ENCODE assay signal across 8 cellular contexts in the genomic region with DNA sequence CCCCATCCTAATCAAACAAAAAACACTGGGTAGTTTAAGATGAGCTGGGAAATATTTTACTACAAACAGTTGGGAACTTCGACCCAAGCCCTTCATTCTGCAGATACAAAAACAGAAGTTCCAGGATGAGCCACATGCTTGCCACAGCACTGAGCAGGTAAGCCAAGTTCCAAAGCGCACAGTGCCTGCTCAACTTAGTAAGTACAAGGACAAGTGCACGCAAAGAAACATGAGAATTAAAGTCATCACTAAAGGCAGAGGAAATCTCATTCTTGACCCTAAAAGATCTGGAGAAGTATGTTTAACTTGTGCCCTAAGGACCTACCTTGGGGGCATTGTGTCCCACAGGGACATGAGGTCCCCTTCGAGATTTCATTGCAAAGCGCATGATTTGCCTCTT. TPM values are rescaled to one million over a fixed set of nuclear protein-coding genes. Genes with fewer than 3 reads are reported as not detected.
DNase-seq lines count a peak whose midpoint lies in the region; ATAC-seq and TF ChIP-seq lines count a peak whose summit lies in the region.

No MANE protein-coding gene starts in this region.

- H3K4me3 Mint-ChIP-seq in HFFc6 = peak overlapping the region; percentile 96
- H3K4me3 Mint-ChIP-seq in activated naive CD8-positive, alpha-beta T cell = peak overlapping the region; percentile 98
- H3K4me3 Mint-ChIP-seq in stimulated activated memory B cell treated with anti-CD40 and anti-IgM and Interleukin-4, amounts not matched to agents 10 μg/mL and 1 μg/mL and 100 μg/mL, for 72 hours = peak overlapping the region; percentile 91

- no peak for ATAC-seq in stimulated activated memory B cell treated with anti-CD40 and anti-IgM and Interleukin-4, amounts not matched to agents 10 μg/mL and 1 μg/mL and 100 μg/mL, for 72 hours
- no peak for ATAC-seq in HG03521 (IDR thresholded peaks at IDR 0.05; ENCODE audit: unreplicated experiment)
- no peak for ATAC-seq in HG02763 (IDR thresholded peaks at IDR 0.05; ENCODE audit: unreplicated experiment)

- H3K36me3 Mint-ChIP-seq in HFFc6 (ENCODE audit: low read depth) = peaks cover 62% of the 10 kb centered on the region
- peaks cover 20% of the 10 kb centered on the region for H3K36me3 Mint-ChIP-seq in activated naive CD8-positive, alpha-beta T cell
- H3K36me3 Mint-ChIP-seq in stimulated activated memory B cell treated with anti-CD40 and anti-IgM and Interleukin-4, amounts not matched to agents 10 μg/mL and 1 μg/mL and 100 μg/mL, for 72 hours = peaks cover 31% of the 10 kb centered on the region

- no peak for TF ChIP-seq CTCF in HFFc6 (IDR thresholded peaks at IDR 0.05)

- no peaks in the 10 kb centered on the region; the same call in 1 of the 2 replicates for H3K9me3 Mint-ChIP-seq in HFFc6
- no peaks in the 10 kb centered on the region for H3K9me3 Mint-ChIP-seq in activated naive CD8-positive, alpha-beta T cell (ENCODE audit: low read depth)
- H3K9me3 Mint-ChIP-seq in stimulated activated memory B cell treated with anti-CD40 and anti-IgM and Interleukin-4, amounts not matched to agents 10 μg/mL and 1 μg/mL and 100 μg/mL, for 72 hours = no peaks in the 10 kb centered on the region

- H3K27ac Mint-ChIP-seq in HFFc6 = peak overlapping the region; percentile 98
- H3K27ac Mint-ChIP-seq in activated naive CD8-positive, alpha-beta T cell = peak overlapping the region; percentile 99
- H3K27ac Mint-ChIP-seq in stimulated activated memory B cell treated with anti-CD40 and anti-IgM and Interleukin-4, amounts not matched to agents 10 μg/mL and 1 μg/mL and 100 μg/mL, for 72 hours = peak overlapping the region; percentile 97

- peaks cover 3% of the 10 kb centered on the region for H3K27me3 Mint-ChIP-seq in HFFc6 (ENCODE audit: insufficient read depth)
- H3K27me3 Mint-ChIP-seq in activated naive CD8-positive, alpha-beta T cell = no peaks in the 10 kb centered on the region
- H3K27me3 Mint-ChIP-seq in stimulated activated memory B cell treated with anti-CD40 and anti-IgM and Interleukin-4, amounts not matched to agents 10 μg/mL and 1 μg/mL and 100 μg/mL, for 72 hours = no peaks in the 10 kb centered on the region

- peaks cover 42% of the 10 kb centered on the region for H3K4me1 Mint-ChIP-seq in HFFc6 (ENCODE audit: low read depth)
- H3K4me1 Mint-ChIP-seq in activated naive CD8-positive, alpha-beta T cell (ENCODE audit: low read depth) = peaks cover 55% of the 10 kb centered on the region
- H3K4me1 Mint-ChIP-seq in stimulated activated memory B cell treated with anti-CD40 and anti-IgM and Interleukin-4, amounts not matched to agents 10 μg/mL and 1 μg/mL and 100 μg/mL, for 72 hours = peaks cover 54% of the 10 kb centered on the region

- DNase-seq in Ammon's horn (ENCODE audit: low spot score) (peak; percentile 28), HFFc6 (no peak), iris pigment epithelial cell (ENCODE audit: low read depth) (peak; percentile 56), NCI-H1105 treated with DMSO at 0.1 percent for 48 hours (lab: John Stamatoyannopoulos, UW) (no peak)

RNA-seq across cellular contexts. Expression of a gene that starts 1.2 kb away (rescaled TPM):
- total RNA-seq in HFFc6 (2021; fragmentation: NEBNext Ultra II Directional; extraction: Animal tissue kit (Norgen Biotek cat#: 25700)) = 100 to 1,000 TPM; 197 to 257 (median 227) TPM

RNA-seq across cellular contexts. Expression of a gene that starts 13.4 kb away (rescaled TPM):
- total RNA-seq in HFFc6 (2021; fragmentation: NEBNext Ultra II Directional; extraction: Animal tissue kit (Norgen Biotek cat#: 25700)) = not detected

RNA-seq across cellular contexts. Expression of a gene that starts 27.6 kb away (rescaled TPM):
- total RNA-seq in HFFc6 (2021; fragmentation: NEBNext Ultra II Directional; extraction: Animal tissue kit (Norgen Biotek cat#: 25700)) = 100 to 1,000 TPM; 503 to 809 (median 701) TPM

RNA-seq across cellular contexts. Expression of a gene that starts 52.9 kb away (rescaled TPM):
- 100 to 1,000 TPM; 107 to 119 (median 110) TPM for total RNA-seq in HFFc6 (2021; fragmentation: NEBNext Ultra II Directional; extraction: Animal tissue kit (Norgen Biotek cat#: 25700))

Comparison
In these comparisons a context has a peak if more than half of its experiments do, and no peak if none do; other contexts are left out.
1. DNase-seq: peak in Ammon's horn (single experiment) and iris pigment epithelial cell (single experiment); none in HFFc6 (single experiment) and NCI-H1105 treated with DMSO at 0.1 percent for 48 hours (single experiment).
2. Peak in every context shown above with its lines, with median percentiles within 50 percentile points of each other: H3K27ac Mint-ChIP-seq and H3K4me3 Mint-ChIP-seq.